Comparison of ENCODE assay signal across 8 cellular contexts in genomic region chr2:60880988-60881932, GRCh38. TPM values are rescaled to one million over a fixed set of nuclear protein-coding genes. Genes with fewer than 3 reads are reported as not detected.
DNase-seq lines count a peak whose midpoint lies in the region; ATAC-seq and TF ChIP-seq lines count a peak whose summit lies in the region.

Gene REL (plus strand): TSS chr2:60881574. CDS start chr2:60881841, 267 bp downstream.

- peak within 1 kb of the TSS; percentile 76 to 86 (median 79) for H3K4me3 ChIP-seq in esophagus squamous epithelium

- peak; percentile 79 for ATAC-seq in GM21576 (IDR thresholded peaks at IDR 0.05; ENCODE audit: unreplicated experiment)

- 0% methylated on average over 11 to 32 of the region's 98 CpGs for WGBS in esophagus squamous epithelium, 2 donors

- peak in 4 of 6 experiments; percentile 16 to 32 (median 30) for TF ChIP-seq CTCF in esophagus squamous epithelium (IDR thresholded peaks at IDR 0.05)

- peak in 3 of 4 donors; percentile 60 to 98 (median 91) for TF ChIP-seq POLR2A in esophagus squamous epithelium (IDR thresholded peaks at IDR 0.05)

- H3K4me3 Mint-ChIP-seq in IgD-negative memory B cell = peak within 1 kb of the TSS; percentile 96 to 99 (median 98)

- peaks cover 2% of the 10 kb centered on the region for H3K36me3 Mint-ChIP-seq in IgD-negative memory B cell

- no peaks in the 10 kb centered on the region for H3K9me3 ChIP-seq in esophagus squamous epithelium

- DNase-seq in DMS79 (lab: John Stamatoyannopoulos, UW) (peak; percentile 50), esophagus squamous epithelium (lab: John Stamatoyannopoulos, UW) (peak; percentile 45), myocyte (ENCODE audit: low read depth) (peak; percentile 88)
- DNase-seq in activated T-cell treated with anti-CD3 and anti-CD28 coated beads, Interleukin-2, amount 50 U/mL, for 48 hours = peak; percentile 90 to 94
- peak; percentile 81 to 94 for DNase-seq in stimulated activated CD8-positive, alpha-beta memory T cell treated with anti-CD3 and anti-CD28 coated beads, Interleukin-7, amount 100 ng/mL, for 4 hours (ENCODE audit: low read depth in 2 of 2)

- intact Hi-C loops in esophagus squamous epithelium (cut with DNase I) = loop anchor here (10.0 kb wide), 1 partner anchor 114 kb away; no protein-coding TSS in a partner anchor

- no peaks in the 10 kb centered on the region for H3K36me3 ChIP-seq in esophagus squamous epithelium

- H3K4me1 ChIP-seq in esophagus squamous epithelium = peaks cover 0 to 48% (median 15%) of the 10 kb centered on the region in 3 donors

- no peaks in the 10 kb centered on the region for H3K27me3 ChIP-seq in esophagus squamous epithelium

- no peaks in the 10 kb centered on the region for H3K27me3 Mint-ChIP-seq in IgD-negative memory B cell

- H3K4me1 Mint-ChIP-seq in IgD-negative memory B cell = peaks cover 17 to 53% (median 22%) of the 10 kb centered on the region in 3 donors

- peak within 1 kb of the TSS; percentile 96 to 99 (median 98) for H3K27ac ChIP-seq in esophagus squamous epithelium

- no peaks in the 10 kb centered on the region for H3K9me3 Mint-ChIP-seq in IgD-negative memory B cell

- peak within 1 kb of the TSS; percentile 93 to 100 (median 97) for H3K27ac Mint-ChIP-seq in IgD-negative memory B cell

TF ChIP-seq in PFSK-1, 5 proteins besides CTCF, POLR2A, EP300 and RAD21:
- TF ChIP-seq, protein P1, sequence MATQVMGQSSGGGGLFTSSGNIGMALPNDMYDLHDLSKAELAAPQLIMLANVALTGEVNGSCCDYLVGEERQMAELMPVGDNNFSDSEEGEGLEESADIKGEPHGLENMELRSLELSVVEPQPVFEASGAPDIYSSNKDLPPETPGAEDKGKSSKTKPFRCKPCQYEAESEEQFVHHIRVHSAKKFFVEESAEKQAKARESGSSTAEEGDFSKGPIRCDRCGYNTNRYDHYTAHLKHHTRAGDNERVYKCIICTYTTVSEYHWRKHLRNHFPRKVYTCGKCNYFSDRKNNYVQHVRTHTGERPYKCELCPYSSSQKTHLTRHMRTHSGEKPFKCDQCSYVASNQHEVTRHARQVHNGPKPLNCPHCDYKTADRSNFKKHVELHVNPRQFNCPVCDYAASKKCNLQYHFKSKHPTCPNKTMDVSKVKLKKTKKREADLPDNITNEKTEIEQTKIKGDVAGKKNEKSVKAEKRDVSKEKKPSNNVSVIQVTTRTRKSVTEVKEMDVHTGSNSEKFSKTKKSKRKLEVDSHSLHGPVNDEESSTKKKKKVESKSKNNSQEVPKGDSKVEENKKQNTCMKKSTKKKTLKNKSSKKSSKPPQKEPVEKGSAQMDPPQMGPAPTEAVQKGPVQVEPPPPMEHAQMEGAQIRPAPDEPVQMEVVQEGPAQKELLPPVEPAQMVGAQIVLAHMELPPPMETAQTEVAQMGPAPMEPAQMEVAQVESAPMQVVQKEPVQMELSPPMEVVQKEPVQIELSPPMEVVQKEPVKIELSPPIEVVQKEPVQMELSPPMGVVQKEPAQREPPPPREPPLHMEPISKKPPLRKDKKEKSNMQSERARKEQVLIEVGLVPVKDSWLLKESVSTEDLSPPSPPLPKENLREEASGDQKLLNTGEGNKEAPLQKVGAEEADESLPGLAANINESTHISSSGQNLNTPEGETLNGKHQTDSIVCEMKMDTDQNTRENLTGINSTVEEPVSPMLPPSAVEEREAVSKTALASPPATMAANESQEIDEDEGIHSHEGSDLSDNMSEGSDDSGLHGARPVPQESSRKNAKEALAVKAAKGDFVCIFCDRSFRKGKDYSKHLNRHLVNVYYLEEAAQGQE (IDR thresholded peaks at IDR 0.05; ENCODE audit: insufficient read depth in 1 of 2, low read depth in 2 of 2, low read length in 2 of 2) = no peak
- peak; percentile 25 for TF ChIP-seq FOXP2 (optimal IDR thresholded peaks at IDR 0.05; ENCODE audit: borderline replicate concordance, extremely low read depth, extremely low read length, insufficient read depth)
- TF ChIP-seq POLR2AphosphoS5 (IDR thresholded peaks at IDR 0.05; ENCODE audit: low read depth, low read length) = peak; percentile 73; the same call in 1 of the 2 replicates
- peak; percentile 68; the same call in 1 of the 2 replicates for TF ChIP-seq TAF1 (IDR thresholded peaks at IDR 0.05; ENCODE audit: borderline replicate concordance, insufficient read depth, low read length)
- TF ChIP-seq SIN3A (IDR thresholded peaks at IDR 0.05; ENCODE audit: borderline replicate concordance, insufficient read depth, low read length) = peak; percentile 42; the same call in 1 of the 2 replicates

RNA-seq across cellular contexts. Expression of gene REL, which starts in this region (rescaled TPM):
- 64.7 TPM for polyA plus RNA-seq in IgD-negative memory B cell
- polyA plus RNA-seq in PFSK-1 (2012; ENCODE audit: insufficient read length, low read depth) = 0.23 TPM
- total RNA-seq in esophagus squamous epithelium (10 to 100 TPM; 16.3 to 20.9 (median 16.8) TPM), myocyte (4.0 and 4.9 TPM in 2 replicates)
- polyA plus RNA-seq in myocyte (2012) = 0.74 TPM

Comparison
In these comparisons a context has a peak if more than half of its experiments do, and no peak if none do; other contexts are left out.
1. Peak in every context shown above with its lines: DNase-seq, ATAC-seq, H3K4me3 ChIP-seq and H3K27ac ChIP-seq.